In genomic region chr1:198798923-198799386, GRCh38 we compare ENCODE assay signal across 12 cellular contexts.
A peak's percentile ranks its signal among the peaks of the same experiment; 100 is the strongest.
DNase-seq lines count a peak whose midpoint lies in the region; ATAC-seq, FAIRE-seq and TF ChIP-seq lines count a peak whose summit lies in the region.
"Had no signal": no experiment of that assay in that cellular context is flagged by ENCODE, and none has a peak within 500 bp of the region (broad histone marks: within the 10 kb centered on the region; RNA-seq: fewer than 3 reads in every experiment).

No MANE protein-coding gene starts in this region.

- peaks cover 9% of the 10 kb centered on the region for H3K9me3 Mint-ChIP-seq in activated naive CD8-positive, alpha-beta T cell treated with anti-CD3 and anti-CD28 coated beads for 36 hours

- no peak for DNase-seq in D721Med (ENCODE audit: insufficient read length, low spot score)
- DNase-seq in DMS153 (lab: John Stamatoyannopoulos, UW): no peak
- DNase-seq in activated naive CD8-positive, alpha-beta T cell treated with anti-CD3 and anti-CD28 coated beads for 36 hours: no peak
- no peak for DNase-seq in DMS 273 treated with DMSO at 0.1 percent for 48 hours (lab: John Stamatoyannopoulos, UW)
- DNase-seq: activated CD8-positive, alpha-beta memory T cell treated with anti-CD3 and anti-CD28 coated beads for 24 hours; erythroblast; NCI-H2171; stimulated activated naive CD8-positive, alpha-beta T cell treated with anti-CD3 and anti-CD28 coated beads, Interleukin-15, amount 100 ng/mL, for 72 hours had no signal

- no peak overlapping the region for H3K4me3 Mint-ChIP-seq in activated naive CD8-positive, alpha-beta T cell treated with anti-CD3 and anti-CD28 coated beads for 36 hours
- H3K4me3 Mint-ChIP-seq: stimulated activated naive CD8-positive, alpha-beta T cell treated with anti-CD3 and anti-CD28 coated beads, Interleukin-15, amount 100 ng/mL, for 72 hours had no signal

- H3K27me3 Mint-ChIP-seq in activated naive CD8-positive, alpha-beta T cell treated with anti-CD3 and anti-CD28 coated beads for 36 hours: no peaks in the 10 kb centered on the region
- H3K27me3 Mint-ChIP-seq: stimulated activated naive CD8-positive, alpha-beta T cell treated with anti-CD3 and anti-CD28 coated beads, Interleukin-15, amount 100 ng/mL, for 72 hours had no signal

- peak; percentile 16 for TF ChIP-seq CTCF in D721Med (IDR thresholded peaks at IDR 0.05; ENCODE audit: insufficient read depth, missing control alignments)

- H3K27ac Mint-ChIP-seq in activated naive CD8-positive, alpha-beta T cell treated with anti-CD3 and anti-CD28 coated beads for 36 hours: no peak overlapping the region
- H3K27ac Mint-ChIP-seq: stimulated activated naive CD8-positive, alpha-beta T cell treated with anti-CD3 and anti-CD28 coated beads, Interleukin-15, amount 100 ng/mL, for 72 hours had no signal

- H3K36me3 Mint-ChIP-seq in activated naive CD8-positive, alpha-beta T cell treated with anti-CD3 and anti-CD28 coated beads for 36 hours: peaks cover 8% of the 10 kb centered on the region

- peak; percentile 91 for FAIRE-seq in D721Med (lab: Jason Lieb, UNC)

- ATAC-seq in GM18909 (IDR thresholded peaks at IDR 0.05; ENCODE audit: poor library complexity, unreplicated experiment) (peak; percentile 87), HG02642 (IDR thresholded peaks at IDR 0.05; ENCODE audit: poor library complexity, unreplicated experiment) (peak; percentile 78), HG03521 (IDR thresholded peaks at IDR 0.05; ENCODE audit: unreplicated experiment) (peak; percentile 63), HG03039 (IDR thresholded peaks at IDR 0.05; ENCODE audit: unreplicated experiment) (no peak)
- ATAC-seq: stimulated activated naive CD8-positive, alpha-beta T cell treated with anti-CD3 and anti-CD28 coated beads, Interleukin-15, amount 100 ng/mL, for 72 hours had no signal

- H3K4me1 Mint-ChIP-seq in activated naive CD8-positive, alpha-beta T cell treated with anti-CD3 and anti-CD28 coated beads for 36 hours: peaks cover 5% of the 10 kb centered on the region
- H3K4me1 Mint-ChIP-seq: stimulated activated naive CD8-positive, alpha-beta T cell treated with anti-CD3 and anti-CD28 coated beads, Interleukin-15, amount 100 ng/mL, for 72 hours had no signal
